Comparison of ENCODE assay signal across 1 cellular context in genomic region chr18:12702221-12703095, GRCh38.
A peak's percentile ranks its signal among the peaks of the same experiment; 100 is the strongest.
TF ChIP-seq lines count a peak whose summit lies in the region.

TSS of gene CEP76 (minus strand) at chr18:12702723. CDS start at chr18:12702548, 175 bp downstream.
TSS of gene PSMG2 (plus strand) at chr18:12703042. CDS start at chr18:12703108, 66 bp downstream.

TF ChIP-seq in K562, 482 proteins besides CTCF, POLR2A, EP300 and RAD21 (continued from another document and continues in another):
- TF ChIP-seq, protein P1, sequence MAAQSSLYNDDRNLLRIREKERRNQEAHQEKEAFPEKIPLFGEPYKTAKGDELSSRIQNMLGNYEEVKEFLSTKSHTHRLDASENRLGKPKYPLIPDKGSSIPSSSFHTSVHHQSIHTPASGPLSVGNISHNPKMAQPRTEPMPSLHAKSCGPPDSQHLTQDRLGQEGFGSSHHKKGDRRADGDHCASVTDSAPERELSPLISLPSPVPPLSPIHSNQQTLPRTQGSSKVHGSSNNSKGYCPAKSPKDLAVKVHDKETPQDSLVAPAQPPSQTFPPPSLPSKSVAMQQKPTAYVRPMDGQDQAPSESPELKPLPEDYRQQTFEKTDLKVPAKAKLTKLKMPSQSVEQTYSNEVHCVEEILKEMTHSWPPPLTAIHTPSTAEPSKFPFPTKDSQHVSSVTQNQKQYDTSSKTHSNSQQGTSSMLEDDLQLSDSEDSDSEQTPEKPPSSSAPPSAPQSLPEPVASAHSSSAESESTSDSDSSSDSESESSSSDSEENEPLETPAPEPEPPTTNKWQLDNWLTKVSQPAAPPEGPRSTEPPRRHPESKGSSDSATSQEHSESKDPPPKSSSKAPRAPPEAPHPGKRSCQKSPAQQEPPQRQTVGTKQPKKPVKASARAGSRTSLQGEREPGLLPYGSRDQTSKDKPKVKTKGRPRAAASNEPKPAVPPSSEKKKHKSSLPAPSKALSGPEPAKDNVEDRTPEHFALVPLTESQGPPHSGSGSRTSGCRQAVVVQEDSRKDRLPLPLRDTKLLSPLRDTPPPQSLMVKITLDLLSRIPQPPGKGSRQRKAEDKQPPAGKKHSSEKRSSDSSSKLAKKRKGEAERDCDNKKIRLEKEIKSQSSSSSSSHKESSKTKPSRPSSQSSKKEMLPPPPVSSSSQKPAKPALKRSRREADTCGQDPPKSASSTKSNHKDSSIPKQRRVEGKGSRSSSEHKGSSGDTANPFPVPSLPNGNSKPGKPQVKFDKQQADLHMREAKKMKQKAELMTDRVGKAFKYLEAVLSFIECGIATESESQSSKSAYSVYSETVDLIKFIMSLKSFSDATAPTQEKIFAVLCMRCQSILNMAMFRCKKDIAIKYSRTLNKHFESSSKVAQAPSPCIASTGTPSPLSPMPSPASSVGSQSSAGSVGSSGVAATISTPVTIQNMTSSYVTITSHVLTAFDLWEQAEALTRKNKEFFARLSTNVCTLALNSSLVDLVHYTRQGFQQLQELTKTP (IDR thresholded peaks at IDR 0.05; ENCODE audit: low read depth in 1 of 2, partially characterized antibody in 2 of 2), result no peak
- 0 out of 2 replicates have a peak, but pooled peaks have one; percentile 51 for TF ChIP-seq ZBTB49 (CRISPR knock-in tag; IDR thresholded peaks at IDR 0.05; ENCODE audit: borderline replicate concordance)
- peak; percentile 99 for TF ChIP-seq RBFOX2 (IDR thresholded peaks at IDR 0.05; ENCODE audit: low read depth, low read length)
- peak; percentile 43 for TF ChIP-seq NR2C2 (CRISPR knock-in tag; IDR thresholded peaks at IDR 0.05)
- peak; percentile 86 for TF ChIP-seq NR2C2 (tag; IDR thresholded peaks at IDR 0.05)
- TF ChIP-seq ZKSCAN8 (CRISPR knock-in tag; IDR thresholded peaks at IDR 0.05), result peak; percentile 99
- TF ChIP-seq TBL1XR1 (IDR thresholded peaks at IDR 0.05; ENCODE audit: low read length in 2 of 2), result 0 out of 4 replicates have a peak, but pooled peaks of 1 of the 2 experiments have one; percentile 73
- TF ChIP-seq, protein P2, sequence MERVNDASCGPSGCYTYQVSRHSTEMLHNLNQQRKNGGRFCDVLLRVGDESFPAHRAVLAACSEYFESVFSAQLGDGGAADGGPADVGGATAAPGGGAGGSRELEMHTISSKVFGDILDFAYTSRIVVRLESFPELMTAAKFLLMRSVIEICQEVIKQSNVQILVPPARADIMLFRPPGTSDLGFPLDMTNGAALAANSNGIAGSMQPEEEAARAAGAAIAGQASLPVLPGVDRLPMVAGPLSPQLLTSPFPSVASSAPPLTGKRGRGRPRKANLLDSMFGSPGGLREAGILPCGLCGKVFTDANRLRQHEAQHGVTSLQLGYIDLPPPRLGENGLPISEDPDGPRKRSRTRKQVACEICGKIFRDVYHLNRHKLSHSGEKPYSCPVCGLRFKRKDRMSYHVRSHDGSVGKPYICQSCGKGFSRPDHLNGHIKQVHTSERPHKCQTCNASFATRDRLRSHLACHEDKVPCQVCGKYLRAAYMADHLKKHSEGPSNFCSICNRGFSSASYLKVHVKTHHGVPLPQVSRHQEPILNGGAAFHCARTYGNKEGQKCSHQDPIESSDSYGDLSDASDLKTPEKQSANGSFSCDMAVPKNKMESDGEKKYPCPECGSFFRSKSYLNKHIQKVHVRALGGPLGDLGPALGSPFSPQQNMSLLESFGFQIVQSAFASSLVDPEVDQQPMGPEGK (CRISPR knock-in tag; IDR thresholded peaks at IDR 0.05; ENCODE audit: borderline replicate concordance), result no peak
- 0 out of 2 replicates have a peak, but pooled peaks have one; percentile 12 for TF ChIP-seq SMARCE1 (IDR thresholded peaks at IDR 0.05)
- peak; percentile 32; the same call in 1 of the 2 replicates for TF ChIP-seq RBM34 (IDR thresholded peaks at IDR 0.05; ENCODE audit: borderline replicate concordance, insufficient read depth, low read length)
- no peak; the same call in 1 of the 2 replicates for TF ChIP-seq ZBTB1 (CRISPR knock-in tag; IDR thresholded peaks at IDR 0.05; ENCODE audit: borderline replicate concordance, low read depth)
- peak; percentile 70; the same call in 1 of the 2 replicates for TF ChIP-seq ZZZ3 (IDR thresholded peaks at IDR 0.05)
- peak; percentile 12; the same call in 1 of the 2 replicates for TF ChIP-seq RNF2 (IDR thresholded peaks at IDR 0.05)
- TF ChIP-seq TRIM24 (IDR thresholded peaks at IDR 0.05), result no peak
- TF ChIP-seq EP400 (IDR thresholded peaks at IDR 0.05), result peak; percentile 97
- peak; percentile 6 for TF ChIP-seq POU5F1 (IDR thresholded peaks at IDR 0.05; ENCODE audit: borderline replicate concordance, low read depth, low read length, partially characterized antibody)
- no peak for TF ChIP-seq ATF2 (CRISPR knock-in tag; IDR thresholded peaks at IDR 0.05)
- TF ChIP-seq, protein P3, sequence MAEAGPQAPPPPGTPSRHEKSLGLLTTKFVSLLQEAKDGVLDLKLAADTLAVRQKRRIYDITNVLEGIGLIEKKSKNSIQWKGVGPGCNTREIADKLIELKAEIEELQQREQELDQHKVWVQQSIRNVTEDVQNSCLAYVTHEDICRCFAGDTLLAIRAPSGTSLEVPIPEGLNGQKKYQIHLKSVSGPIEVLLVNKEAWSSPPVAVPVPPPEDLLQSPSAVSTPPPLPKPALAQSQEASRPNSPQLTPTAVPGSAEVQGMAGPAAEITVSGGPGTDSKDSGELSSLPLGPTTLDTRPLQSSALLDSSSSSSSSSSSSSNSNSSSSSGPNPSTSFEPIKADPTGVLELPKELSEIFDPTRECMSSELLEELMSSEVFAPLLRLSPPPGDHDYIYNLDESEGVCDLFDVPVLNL (CRISPR knock-in tag; IDR thresholded peaks at IDR 0.05; ENCODE audit: low read depth), result peak; percentile 93
- TF ChIP-seq ZBTB12 (CRISPR knock-in tag; IDR thresholded peaks at IDR 0.05), result 0 out of 2 replicates have a peak, but pooled peaks have one; percentile 35
- TF ChIP-seq MXI1 (IDR thresholded peaks at IDR 0.05; ENCODE audit: low read depth, low read length), result 0 out of 2 replicates have a peak, but pooled peaks have one; percentile 57
- TF ChIP-seq ETS1 (conservative IDR thresholded peaks at IDR 0.05; ENCODE audit: control insufficient read depth, low read depth, low read length), result peak; percentile 57; the same call in 1 of the 2 replicates
- no peak for TF ChIP-seq ZNF239 (CRISPR knock-in tag; IDR thresholded peaks at IDR 0.05)
- no peak for TF ChIP-seq SRSF3 (IDR thresholded peaks at IDR 0.05; ENCODE audit: insufficient read depth, low read length)
- TF ChIP-seq FOXK1 (CRISPR knock-in tag; IDR thresholded peaks at IDR 0.05; ENCODE audit: borderline replicate concordance), result 0 out of 2 replicates have a peak, but pooled peaks have one; percentile 34
- TF ChIP-seq JUN (IDR thresholded peaks at IDR 0.05; ENCODE audit: borderline replicate concordance, low read depth, low read length), result peak; percentile 41; the same call in 1 of the 2 replicates
- no peak for TF ChIP-seq JUN (CRISPR knock-in tag; IDR thresholded peaks at IDR 0.05; ENCODE audit: borderline replicate concordance)
- peak; percentile 84 for TF ChIP-seq LCOR (CRISPR knock-in tag; IDR thresholded peaks at IDR 0.05)
- TF ChIP-seq MYBL2 (IDR thresholded peaks at IDR 0.05; ENCODE audit: low read depth), result peak; percentile 85
- no peak for TF ChIP-seq MYBL2 (CRISPR knock-in tag; IDR thresholded peaks at IDR 0.05; ENCODE audit: borderline replicate concordance)
- TF ChIP-seq HCFC1 (IDR thresholded peaks at IDR 0.05; ENCODE audit: low read depth, low read length), result peak; percentile 68
- TF ChIP-seq NRF1 (conservative IDR thresholded peaks at IDR 0.05 in 1 of 2, IDR thresholded peaks at IDR 0.05 in 1 of 2), result peak; percentile 85 to 87
- TF ChIP-seq SMAD4 (CRISPR knock-in tag; conservative IDR thresholded peaks at IDR 0.05), result peak; percentile 83
- TF ChIP-seq PCBP1 (IDR thresholded peaks at IDR 0.05; ENCODE audit: low read depth, low read length, poor library complexity, severe bottlenecking), result peak; percentile 68
- peak; percentile 67 for TF ChIP-seq CREB1 (IDR thresholded peaks at IDR 0.05)
- TF ChIP-seq CREB1 (CRISPR knock-in tag; IDR thresholded peaks at IDR 0.05), result peak; percentile 73; the same call in 1 of the 2 replicates
- peak; percentile 93 for TF ChIP-seq ELF1 (tag; IDR thresholded peaks at IDR 0.05)
- TF ChIP-seq XRCC5 (IDR thresholded peaks at IDR 0.05; ENCODE audit: low read depth, low read length), result peak; percentile 88
- no peak for TF ChIP-seq PTBP1 (IDR thresholded peaks at IDR 0.05; ENCODE audit: low read depth, low read length)
- no peak for TF ChIP-seq ZNF518B (CRISPR knock-in tag; IDR thresholded peaks at IDR 0.05)
- peak; percentile 86 for TF ChIP-seq MYC (IDR thresholded peaks at IDR 0.05; ENCODE audit: low read depth, low read length)
- no peak for TF ChIP-seq MYC (CRISPR knock-in tag; IDR thresholded peaks at IDR 0.05; ENCODE audit: borderline replicate concordance, low read depth)
- TF ChIP-seq, protein P4, sequence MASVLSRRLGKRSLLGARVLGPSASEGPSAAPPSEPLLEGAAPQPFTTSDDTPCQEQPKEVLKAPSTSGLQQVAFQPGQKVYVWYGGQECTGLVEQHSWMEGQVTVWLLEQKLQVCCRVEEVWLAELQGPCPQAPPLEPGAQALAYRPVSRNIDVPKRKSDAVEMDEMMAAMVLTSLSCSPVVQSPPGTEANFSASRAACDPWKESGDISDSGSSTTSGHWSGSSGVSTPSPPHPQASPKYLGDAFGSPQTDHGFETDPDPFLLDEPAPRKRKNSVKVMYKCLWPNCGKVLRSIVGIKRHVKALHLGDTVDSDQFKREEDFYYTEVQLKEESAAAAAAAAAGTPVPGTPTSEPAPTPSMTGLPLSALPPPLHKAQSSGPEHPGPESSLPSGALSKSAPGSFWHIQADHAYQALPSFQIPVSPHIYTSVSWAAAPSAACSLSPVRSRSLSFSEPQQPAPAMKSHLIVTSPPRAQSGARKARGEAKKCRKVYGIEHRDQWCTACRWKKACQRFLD (CRISPR knock-in tag; IDR thresholded peaks at IDR 0.05), result 0 out of 2 replicates have a peak, but pooled peaks have one; percentile 84
- TF ChIP-seq DACH1 (IDR thresholded peaks at IDR 0.05; ENCODE audit: partially characterized antibody), result peak; percentile 98
